In genomic region chr10:32341596-32341995, GRCh38 we compare ENCODE assay signal across 1 cellular context.
A peak's percentile ranks its signal among the peaks of the same experiment; 100 is the strongest.
TF ChIP-seq lines count a peak whose summit lies in the region.

No MANE protein-coding gene starts in this region.

TF ChIP-seq in GM12878, 131 proteins besides CTCF, POLR2A, EP300 and RAD21:
- TF ChIP-seq ZNF24 (IDR thresholded peaks at IDR 0.05) (no peak), ZNF207 (IDR thresholded peaks at IDR 0.05; ENCODE audit: borderline replicate concordance) (no peak), ZBTB4 (CRISPR knock-in tag; IDR thresholded peaks at IDR 0.05) (no peak), PAX8 (IDR thresholded peaks at IDR 0.05) (no peak), HDAC2 (IDR thresholded peaks at IDR 0.05) (no peak), POLR2AphosphoS5 (IDR thresholded peaks at IDR 0.05; ENCODE audit: low read length) (peak; percentile 38; the same call in 1 of the 2 replicates), MAX (IDR thresholded peaks at IDR 0.05; ENCODE audit: low read depth, low read length) (no peak)
